ENCODE assay signal across 9 cellular contexts in the genomic region with DNA sequence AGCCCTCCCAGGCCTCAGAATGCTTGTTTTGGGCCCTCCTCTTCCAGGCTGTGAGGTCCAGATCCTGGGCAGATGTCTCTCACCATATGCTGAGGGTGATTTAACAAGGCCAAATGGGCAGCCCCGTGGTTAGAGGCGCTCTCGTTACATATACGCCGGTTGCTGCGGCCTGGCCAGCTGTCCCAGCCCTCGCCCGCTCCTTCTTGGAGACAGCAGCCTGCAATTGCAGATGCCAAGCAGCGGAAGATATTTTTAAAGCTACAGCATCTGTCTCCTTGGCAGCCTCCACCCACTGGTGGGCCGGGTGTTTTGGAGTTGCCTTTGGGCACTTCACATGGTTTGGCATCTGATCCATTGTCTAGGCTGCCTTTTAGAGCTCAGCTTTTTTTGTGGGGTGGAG.
DNase-seq lines count a peak whose midpoint lies in the region; ATAC-seq and TF ChIP-seq lines count a peak whose summit lies in the region.
"Had no signal": no experiment of that assay in that cellular context is flagged by ENCODE, and none has a peak within 500 bp of the region (broad histone marks: within the 10 kb centered on the region; RNA-seq: fewer than 3 reads in every experiment).

No MANE protein-coding gene starts in this region.

- H3K4me1 Mint-ChIP-seq in activated T-cell treated with anti-CD3 and anti-CD28 coated beads, Interleukin-2, amount 50 U/mL, for 4 hours (ENCODE audit: low read depth) = no peaks in the 10 kb centered on the region

- intact Hi-C loops in gastrocnemius medialis (cut with DNase I; ENCODE audit: low total_unique reads) = no loop called here

- in situ Hi-C loops in gastrocnemius medialis (cut with MboI; ENCODE audit: low sequenced_read_pairs in 4 of 4) = no loop called here
- in situ Hi-C loops in brain microvascular endothelial cell (cut with HindIII; ENCODE audit: low pct_ligation_motif_present, low sequenced_read_pairs) = no loop called here

- H3K4me1 ChIP-seq in right atrium auricular region (peaks cover 0 to 36% of the 10 kb centered on the region in 2 donors), gastrocnemius medialis (peaks cover 42 to 51% of the 10 kb centered on the region in 2 donors)

- ATAC-seq in gastrocnemius medialis = peak; percentile 83 to 85
- no peak for ATAC-seq in activated T-cell treated with anti-CD3 and anti-CD28 coated beads, Interleukin-2, amount 50 U/mL, for 4 hours

- no peak for TF ChIP-seq POLR2A in gastrocnemius medialis (IDR thresholded peaks at IDR 0.05)

- H3K27me3 Mint-ChIP-seq in activated T-cell treated with anti-CD3 and anti-CD28 coated beads, Interleukin-2, amount 50 U/mL, for 4 hours (ENCODE audit: low read depth) = no peaks in the 10 kb centered on the region

- no peaks in the 10 kb centered on the region for H3K9me3 ChIP-seq in right atrium auricular region
- H3K9me3 ChIP-seq in gastrocnemius medialis = no peaks in the 10 kb centered on the region

- no peak overlapping the region for H3K4me3 Mint-ChIP-seq in activated T-cell treated with anti-CD3 and anti-CD28 coated beads, Interleukin-2, amount 50 U/mL, for 4 hours

- H3K27me3 ChIP-seq in right atrium auricular region = no peaks in the 10 kb centered on the region
- no peaks in the 10 kb centered on the region for H3K27me3 ChIP-seq in gastrocnemius medialis
- H3K27me3 ChIP-seq in brain microvascular endothelial cell (replicated peaks) = no peaks in the 10 kb centered on the region

- H3K4me3 ChIP-seq in right atrium auricular region (no peak overlapping the region), gastrocnemius medialis (no peak overlapping the region), brain microvascular endothelial cell (ENCODE audit: low read depth, low read length) (no peak overlapping the region)

- H3K36me3 Mint-ChIP-seq in activated T-cell treated with anti-CD3 and anti-CD28 coated beads, Interleukin-2, amount 50 U/mL, for 4 hours (ENCODE audit: insufficient read depth) = no peaks in the 10 kb centered on the region

- H3K27ac ChIP-seq in right atrium auricular region = peak overlapping the region; percentile 77 to 89
- H3K27ac ChIP-seq in gastrocnemius medialis = peak overlapping the region; percentile 87 to 90 (median 88)
- no peak overlapping the region for H3K27ac ChIP-seq in brain microvascular endothelial cell

- DNase-seq in GM04504 (ENCODE audit: low read depth) = peak; percentile 10
- peak in 30 of 56 donors; percentile 10 to 69 (median 34) for DNase-seq in amygdala (lab: John Stamatoyannopoulos, UW)
- DNase-seq in right atrium auricular region (ENCODE audit: low spot score) = peak; percentile 67
- peak; percentile 86 to 96 for DNase-seq in gastrocnemius medialis
- no peak for DNase-seq in brain microvascular endothelial cell
- DNase-seq in Kasumi-1 (lab: John Stamatoyannopoulos, UW) = no peak
- no peak for DNase-seq in dermis blood vessel endothelial cell
- DNase-seq in activated T-cell treated with anti-CD3 and anti-CD28 coated beads, Interleukin-2, amount 50 U/mL, for 4 hours = no peak
- DNase-seq: activated gamma-delta T cell treated with Interleukin-2 at 50 U/mL for 16 hours had no signal

- TF ChIP-seq CTCF in right atrium auricular region (IDR thresholded peaks at IDR 0.05) = no peak
- TF ChIP-seq CTCF in gastrocnemius medialis (IDR thresholded peaks at IDR 0.05 in 4 of 5, conservative IDR thresholded peaks at IDR 0.05 in 1 of 5) = no peak
- no peak for TF ChIP-seq CTCF in brain microvascular endothelial cell (IDR thresholded peaks at IDR 0.05; ENCODE audit: low read depth, low read length, missing control alignments)

- H3K9me3 Mint-ChIP-seq in activated T-cell treated with anti-CD3 and anti-CD28 coated beads, Interleukin-2, amount 50 U/mL, for 4 hours = no peaks in the 10 kb centered on the region

- H3K36me3 ChIP-seq in right atrium auricular region = no peaks in the 10 kb centered on the region
- H3K36me3 ChIP-seq in gastrocnemius medialis = no peaks in the 10 kb centered on the region
- H3K36me3 ChIP-seq in brain microvascular endothelial cell (replicated peaks) = no peaks in the 10 kb centered on the region

Comparison
In these comparisons a context has a peak if more than half of its experiments do, and no peak if none do; other contexts are left out.
1. DNase-seq: peak in GM04504 (single experiment), amygdala (30 of 56), right atrium auricular region (single experiment) and gastrocnemius medialis (2 of 2); none in brain microvascular endothelial cell (single experiment), Kasumi-1 (0 of 2), dermis blood vessel endothelial cell (single experiment) and activated T-cell treated with anti-CD3 and anti-CD28 coated beads, Interleukin-2, amount 50 U/mL, for 4 hours (single experiment).
2. ATAC-seq: peak in gastrocnemius medialis (2 of 2); none in activated T-cell treated with anti-CD3 and anti-CD28 coated beads, Interleukin-2, amount 50 U/mL, for 4 hours (0 of 2).